Comparison of ENCODE assay signal across 8 cellular contexts in the genomic region with DNA sequence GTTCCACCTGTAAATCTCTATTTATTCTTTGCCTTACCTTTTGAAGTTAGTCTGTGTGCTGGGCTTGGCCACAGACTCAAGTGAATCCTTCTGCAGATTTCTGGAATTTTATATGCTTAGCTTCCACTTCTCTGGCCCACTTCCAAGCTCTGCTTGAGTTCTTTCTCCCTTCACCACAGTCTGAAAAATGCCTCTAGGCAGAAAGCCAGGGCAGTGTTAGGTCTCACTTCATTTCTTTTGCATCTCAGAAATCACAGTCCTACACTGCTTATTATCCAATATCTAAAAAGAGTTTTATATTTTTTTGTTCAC. TPM values are rescaled to one million over a fixed set of nuclear protein-coding genes. Genes with fewer than 3 reads are reported as not detected.
DNase-seq lines count a peak whose midpoint lies in the region; ATAC-seq and TF ChIP-seq lines count a peak whose summit lies in the region.

No MANE protein-coding gene starts in this region.

- H3K4me1 ChIP-seq in Karpas-422 (ENCODE audit: low read length) (peaks cover 52% of the 10 kb centered on the region), colonic mucosa (peaks cover 5% of the 10 kb centered on the region), muscle layer of colon (ENCODE audit: insufficient read depth, low read length) (peaks cover 21% of the 10 kb centered on the region), H9 (ENCODE audit: insufficient read depth, low read length) (no peaks in the 10 kb centered on the region)

- no peak overlapping the region for H2BK12ac ChIP-seq in H9 (ENCODE audit: insufficient read length, low read depth, low read length)

- H2AK5ac ChIP-seq in H9 (ENCODE audit: insufficient read length, low read length) = no peak overlapping the region

- H3K27ac Mint-ChIP-seq in H9 = peak overlapping the region in 1 of 3 experiments; percentile 81; a peak in 2 of 7 replicates

- H3K4me2 ChIP-seq in Karpas-422 (ENCODE audit: low read depth, low read length, poor library complexity, severe bottlenecking) (peak overlapping the region; percentile 72), H9 (ENCODE audit: insufficient read depth, insufficient read length, low read length) (no peak overlapping the region)

- H3K9ac ChIP-seq in Karpas-422 (ENCODE audit: low read length) (no peak overlapping the region), colonic mucosa (ENCODE audit: low read depth in 2 of 2, low read length in 2 of 2) (no peak overlapping the region), muscle layer of colon (ENCODE audit: low read length) (no peak overlapping the region), H9 (ENCODE audit: extremely low read depth, insufficient read length, low read length) (no peak overlapping the region)

- no peaks in the 10 kb centered on the region for H3K9me2 ChIP-seq in Karpas-422 (replicated peaks; ENCODE audit: insufficient read depth, low read length)

- H3K79me2 ChIP-seq in Karpas-422 (ENCODE audit: low read length) (peaks cover 37% of the 10 kb centered on the region), H9 (ENCODE audit: insufficient read depth, low read length) (no peaks in the 10 kb centered on the region; the same call in 1 of the 2 replicates)

- H2BK20ac ChIP-seq in H9 (ENCODE audit: low read depth, low read length, poor library complexity, severe bottlenecking) = no peak overlapping the region

- H3K36me3 ChIP-seq in Karpas-422 (ENCODE audit: insufficient read depth, low read length) (peaks cover 12% of the 10 kb centered on the region; the same call in 1 of the 2 replicates), colonic mucosa (no peaks in the 10 kb centered on the region), muscle layer of colon (ENCODE audit: insufficient read depth, low read length) (peaks cover 9% of the 10 kb centered on the region)

- H2BK15ac ChIP-seq in H9 (ENCODE audit: low read depth, low read length) = no peak overlapping the region

- no peaks in the 10 kb centered on the region for H3K4me1 Mint-ChIP-seq in H9

- H4K20me1 ChIP-seq in Karpas-422 (ENCODE audit: insufficient read depth, low read depth, low read length) (no peaks in the 10 kb centered on the region), H9 (ENCODE audit: control insufficient read depth, insufficient read depth, insufficient read length) (no peaks in the 10 kb centered on the region)

- no peak overlapping the region for H3K23ac ChIP-seq in H9 (ENCODE audit: insufficient read length, low read depth, low read length)

- TF ChIP-seq CTCF in colonic mucosa (IDR thresholded peaks at IDR 0.05) (no peak), H9 (conservative IDR thresholded peaks at IDR 0.05) (no peak)

- H3K27ac ChIP-seq in Karpas-422 (ENCODE audit: low read length) (peak overlapping the region; percentile 89), colonic mucosa (no peak overlapping the region), muscle layer of colon (ENCODE audit: low read depth, low read length) (peak overlapping the region; percentile 55), H9 (ENCODE audit: insufficient read length, low read depth, low read length) (no peak overlapping the region)

- no peak overlapping the region for H3K56ac ChIP-seq in H9 (ENCODE audit: insufficient read length, low read depth, low read length)

- peaks cover 2% of the 10 kb centered on the region in 2 experiments; a peak in 4 of 5 replicates for H3K9me3 Mint-ChIP-seq in H9

- H3K27me3 ChIP-seq in Karpas-422 (ENCODE audit: low read length) (no peaks in the 10 kb centered on the region), colonic mucosa (no peaks in the 10 kb centered on the region), muscle layer of colon (ENCODE audit: control insufficient read depth in 1 of 2, insufficient read depth in 2 of 2, low read length in 2 of 2) (no peaks in the 10 kb centered on the region), H9 (ENCODE audit: insufficient read depth, low read length) (no peaks in the 10 kb centered on the region)

- H3K23me2 ChIP-seq in H9 (ENCODE audit: insufficient read length, low read depth, low read length, poor library complexity, severe bottlenecking) = no peaks in the 10 kb centered on the region

- H3K4me3 ChIP-seq in Karpas-422 (ENCODE audit: low read length) = no peak overlapping the region
- H3K4me3 ChIP-seq in colonic mucosa = no peak overlapping the region
- no peak overlapping the region for H3K4me3 ChIP-seq in muscle layer of colon (ENCODE audit: low read depth in 1 of 2, low read length in 2 of 2)

- no peak overlapping the region for H2BK120ac ChIP-seq in H9 (ENCODE audit: low read depth, low read length, poor library complexity, severe bottlenecking)

- peak; percentile 65 for DNase-seq in Ammon's horn (ENCODE audit: low spot score)
- no peak for DNase-seq in Karpas-422
- DNase-seq in colonic mucosa = peak; percentile 29
- DNase-seq in effector CD4-positive, alpha-beta T cell = no peak
- DNase-seq in H9 = no peak

- H3K4me3 Mint-ChIP-seq in H9 = no peak overlapping the region

- no peak overlapping the region for H3K18ac ChIP-seq in H9 (ENCODE audit: insufficient read length, low read depth, low read length)

- H3K14ac ChIP-seq in H9 (ENCODE audit: insufficient read depth, low read length) = no peak overlapping the region

- H3K9me3 ChIP-seq in Karpas-422 (ENCODE audit: low read length) = no peaks in the 10 kb centered on the region
- no peaks in the 10 kb centered on the region for H3K9me3 ChIP-seq in colonic mucosa
- no peaks in the 10 kb centered on the region for H3K9me3 ChIP-seq in muscle layer of colon (ENCODE audit: low read length)
- no peaks in the 10 kb centered on the region for H3K9me3 ChIP-seq in H9 (ENCODE audit: control insufficient read depth, low read depth, low read length)

- H4K91ac ChIP-seq in H9 (ENCODE audit: insufficient read length, low read depth, low read length) = no peak overlapping the region

- H3K36me3 Mint-ChIP-seq in H9 (ENCODE audit: insufficient read depth in 1 of 3, low read depth in 3 of 3) = peaks cover 1 to 13% (median 9%) of the 10 kb centered on the region in 3 experiments; a peak in 6 of 7 replicates

- no peak overlapping the region for H3T11ph ChIP-seq in H9 (ENCODE audit: low read length)

- no peak overlapping the region for H4K8ac ChIP-seq in H9 (replicated peaks; ENCODE audit: insufficient read length, low read depth, low read length)

- no peak overlapping the region for H2AFZ ChIP-seq in Karpas-422 (ENCODE audit: low read length)
- no peak overlapping the region for H2AFZ ChIP-seq in H9 (ENCODE audit: low read length)

- H3K27me3 Mint-ChIP-seq in H9 (ENCODE audit: low read depth) = no peaks in the 10 kb centered on the region; the same call in 1 of the 2 replicates

- no peak overlapping the region for H2BK5ac ChIP-seq in H9 (ENCODE audit: insufficient read length, low read length)

- ATAC-seq in HG02884 (IDR thresholded peaks at IDR 0.05; ENCODE audit: unreplicated experiment) = no peak
- ATAC-seq in GM18868 (IDR thresholded peaks at IDR 0.05; ENCODE audit: unreplicated experiment) = no peak

- H4K5ac ChIP-seq in H9 (ENCODE audit: insufficient read length, low read depth, low read length) = no peak overlapping the region

- intact Hi-C loops in colonic mucosa (cut with DNase I) = no loop called here

- no peak overlapping the region for H3K4ac ChIP-seq in H9 (ENCODE audit: low read depth, low read length)

- no peaks in the 10 kb centered on the region for H3K79me1 ChIP-seq in H9 (ENCODE audit: insufficient read depth, low read depth, low read length, poor library complexity, severe bottlenecking)

RNA-seq across cellular contexts. Expression of a gene that starts 48.9 kb away (rescaled TPM):
- 1.1 and 1.6 TPM in 2 replicates for total RNA-seq in Karpas-422 (2014; rRNA removed; shearing (Covaris generic); ENCODE audit: low replicate concordance)
- total RNA-seq in colonic mucosa (1 to 10 TPM; 2.2 to 4.0 TPM), H9 (2021) (11.9 and 12.3 TPM in 2 replicates)

Comparison
In these comparisons a context has a peak if more than half of its experiments do, and no peak if none do; other contexts are left out.
1. DNase-seq: peak in Ammon's horn (single experiment) and colonic mucosa (single experiment); none in Karpas-422 (single experiment), effector CD4-positive, alpha-beta T cell (single experiment) and H9 (single experiment).
2. H3K27ac ChIP-seq: peak in Karpas-422 (single experiment) and muscle layer of colon (single experiment); none in colonic mucosa (single experiment) and H9 (single experiment).